In the genomic region with DNA sequence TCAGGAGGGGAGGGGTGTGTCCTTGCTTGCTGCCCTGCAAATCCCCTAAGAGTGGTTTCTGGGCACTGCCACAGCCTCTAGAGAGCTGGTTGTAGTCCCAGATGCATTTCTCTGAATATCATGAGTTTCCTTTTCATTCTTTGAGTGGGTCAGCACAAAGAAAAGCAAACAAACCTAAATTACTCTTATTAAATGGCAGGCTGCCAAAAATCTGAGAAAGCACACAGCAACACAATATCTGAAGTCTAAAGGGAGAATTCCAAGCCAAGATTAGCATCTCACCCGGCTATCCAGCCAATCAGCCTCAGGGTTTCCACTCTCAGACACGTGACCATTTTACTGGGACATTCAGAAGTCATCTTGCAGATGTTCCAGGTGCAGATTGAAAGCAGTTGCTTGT, we compare ENCODE assay signal across 12 cellular contexts.
DNase-seq lines count a peak whose midpoint lies in the region; ATAC-seq and TF ChIP-seq lines count a peak whose summit lies in the region.
"Had no signal": no experiment of that assay in that cellular context is flagged by ENCODE, and none has a peak within 500 bp of the region (broad histone marks: within the 10 kb centered on the region; RNA-seq: fewer than 3 reads in every experiment).

No MANE protein-coding gene starts in this region.

- ATAC-seq in left cardiac atrium (peak; percentile 34 to 38), Right ventricle myocardium inferior (no peak), HG02571 (IDR thresholded peaks at IDR 0.05; ENCODE audit: unreplicated experiment) (no peak), GM21717 (IDR thresholded peaks at IDR 0.05; ENCODE audit: unreplicated experiment) (no peak), GM18870 (IDR thresholded peaks at IDR 0.05; ENCODE audit: unreplicated experiment) (no peak)
- ATAC-seq: HCT116 had no signal

- TF ChIP-seq POLR2A in uterus (IDR thresholded peaks at IDR 0.05), result no peak

- DNase-seq in left cardiac atrium (no peak), Right ventricle myocardium inferior (ENCODE audit: missing footprints) (no peak), NCI-H69 (lab: John Stamatoyannopoulos, UW) (peak; percentile 84), foreskin melanocyte (peak; percentile 47), uterus (peak; percentile 16 to 19)
- DNase-seq: cerebellar nuclear complex had no signal

- intact Hi-C loops in left cardiac atrium (cut with DNase I) (no loop called here), Right ventricle myocardium inferior (cut with DNase I) (no loop called here), uterus (cut with DNase I; ENCODE audit: low total_unique reads) (no loop called here)

- no peak for TF ChIP-seq CTCF in uterus (IDR thresholded peaks at IDR 0.05)

- no peaks in the 10 kb centered on the region for H3K9me3 ChIP-seq in uterus
- H3K9me3 ChIP-seq: neutrophil had no signal

- H3K36me3 ChIP-seq in uterus, result no peaks in the 10 kb centered on the region
- H3K36me3 ChIP-seq: neutrophil had no signal

- no peaks in the 10 kb centered on the region for H3K27me3 ChIP-seq in uterus
- H3K27me3 ChIP-seq: neutrophil had no signal

- H3K4me1 ChIP-seq in uterus, result no peaks in the 10 kb centered on the region

- no peak overlapping the region for H3K4me3 ChIP-seq in uterus

- H3K27ac ChIP-seq in uterus, result peak overlapping the region in 1 of 2 donors; percentile 25
- H3K27ac ChIP-seq: C4-2B, neutrophil had no signal

Comparison
In these comparisons a context has a peak if more than half of its experiments do, and no peak if none do; other contexts are left out.
1. ATAC-seq: peak in left cardiac atrium (2 of 2); none in Right ventricle myocardium inferior (single experiment), HG02571 (single experiment), GM21717 (single experiment) and GM18870 (single experiment).
2. DNase-seq: peak in NCI-H69 (single experiment), foreskin melanocyte (single experiment) and uterus (2 of 2); none in left cardiac atrium (single experiment) and Right ventricle myocardium inferior (single experiment).